7 cellular contexts compared by ENCODE assay signal in the genomic region with DNA sequence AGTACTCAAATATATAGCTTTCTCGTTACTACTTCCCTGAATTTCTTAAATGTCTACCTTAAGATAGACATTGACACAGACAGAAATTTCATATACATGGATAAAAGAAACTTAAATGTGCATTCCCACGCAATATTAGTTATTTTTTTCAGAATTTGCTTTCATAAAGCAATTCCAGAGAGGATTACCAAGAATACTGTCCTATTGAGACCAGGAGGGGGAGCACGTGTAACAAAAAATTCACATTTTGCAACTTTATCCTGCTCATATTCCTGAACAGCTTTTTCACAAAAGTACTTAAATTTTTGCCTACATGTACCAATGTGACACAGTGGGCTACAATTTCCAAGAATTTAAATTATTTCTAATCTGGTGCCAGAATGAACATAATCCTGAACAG. TPM values are rescaled to one million over a fixed set of nuclear protein-coding genes. Genes with fewer than 3 reads are reported as not detected.
DNase-seq lines count a peak whose midpoint lies in the region; ATAC-seq, FAIRE-seq and TF ChIP-seq lines count a peak whose summit lies in the region.

No MANE protein-coding gene starts in this region.

- H3K27ac ChIP-seq in MM.1S (ENCODE audit: low read length) (no peak overlapping the region), HepG2 (ENCODE audit: extremely low read length, insufficient read depth, low read length) (no peak overlapping the region)

- intact Hi-C loops in HepG2 (cut with micrococcal nuclease; ENCODE audit: unreplicated experiment), result loop anchor here (1.0 to 5.0 kb wide), 3 partner anchors 127 to 155 kb away; no protein-coding TSS in a partner anchor

- in situ Hi-C loops in astrocyte of the spinal cord (cut with HindIII; ENCODE audit: low sequenced_read_pairs), result no loop called here
- in situ Hi-C loops in HepG2 (cut with HindIII; ENCODE audit: extremely low pct_ligation_motif_present, low pct_unique_long_range_greater_than_20kb), result loop anchor here (5.0 kb wide), 1 partner anchor 128 kb away; no protein-coding TSS in a partner anchor

- no peak overlapping the region for H3K4me3 Mint-ChIP-seq in activated naive CD8-positive, alpha-beta T cell treated with anti-CD3 and anti-CD28 coated beads for 36 hours

- peak; percentile 79 for ATAC-seq in HepG2
- ATAC-seq in GM18519 (IDR thresholded peaks at IDR 0.05; ENCODE audit: low FRiP score, unreplicated experiment), result no peak

- no peak overlapping the region for H3K4me2 ChIP-seq in MM.1S (ENCODE audit: low read depth, low read length)
- no peak overlapping the region for H3K4me2 ChIP-seq in HepG2 (ENCODE audit: low read depth, low read length)

- H3K4me1 ChIP-seq in MM.1S (ENCODE audit: low read length) (no peaks in the 10 kb centered on the region), HepG2 (ENCODE audit: insufficient read depth, low read length) (peaks cover 5% of the 10 kb centered on the region)

- POLR2A ChIA-PET in GM10248 (lab: Yijun Ruan, JAX), result no interaction called here
- POLR2A ChIA-PET in HepG2 (lab: Yijun Ruan, JAX), result interaction anchor here (1.1 kb wide), 1 partner anchor 155 kb away, joined by 3 read pairs; no protein-coding TSS in a partner anchor

- H3F3A ChIP-seq in MM.1S (ENCODE audit: insufficient read depth, low read length), result no peaks in the 10 kb centered on the region

- DNase-seq in GM10248 (ENCODE audit: extremely low spot score), result no peak
- DNase-seq in MM.1S, result peak; percentile 15
- peak; percentile 61 for DNase-seq in astrocyte of the spinal cord (ENCODE audit: low read depth, low spot score)
- DNase-seq in HepG2 (ENCODE audit: low spot score), result peak; percentile 59
- no peak for DNase-seq in stimulated activated CD4-positive, alpha-beta T cell treated with anti-CD3 and anti-CD28 coated beads, Interleukin-12 subunit alpha, Interleukin-12 subunit beta, amount 100 ng/mL, for 4 hours
- no peak for DNase-seq in activated naive CD8-positive, alpha-beta T cell treated with anti-CD3 and anti-CD28 coated beads for 36 hours

- peak; percentile 50; the same call in 1 of the 2 replicates for TF ChIP-seq RAD21 in HepG2 (CRISPR knock-in tag; IDR thresholded peaks at IDR 0.05)

- no peak overlapping the region for H3K27ac Mint-ChIP-seq in activated naive CD8-positive, alpha-beta T cell treated with anti-CD3 and anti-CD28 coated beads for 36 hours

- H3K9me3 ChIP-seq in MM.1S (replicated peaks; ENCODE audit: insufficient read depth, low read length) (no peaks in the 10 kb centered on the region), HepG2 (ENCODE audit: low read length) (no peaks in the 10 kb centered on the region)

- peak; percentile 50 for FAIRE-seq in HepG2 (lab: Jason Lieb, UNC)

- H2AFZ ChIP-seq in MM.1S (ENCODE audit: low read length), result no peak overlapping the region
- no peak overlapping the region for H2AFZ ChIP-seq in HepG2 (ENCODE audit: low read length)

- peaks cover 11% of the 10 kb centered on the region for H3K9me3 Mint-ChIP-seq in activated naive CD8-positive, alpha-beta T cell treated with anti-CD3 and anti-CD28 coated beads for 36 hours

- CTCF ChIA-PET in GM10248 (lab: Yijun Ruan, JAX), result interaction anchor here (1.2 to 3.6 kb wide), 6 partner anchors 9 to 155 kb away, joined by 3 to 15 read pairs (median 6); no protein-coding TSS in a partner anchor
- CTCF ChIA-PET in HepG2 (lab: Yijun Ruan, JAX; ENCODE audit: low intra/inter-chr PET ratio, low total read pairs), result interaction anchor here (1.2 to 4.5 kb wide), 3 partner anchors 129 to 204 kb away, joined by 3 to 54 read pairs (median 33); no protein-coding TSS in a partner anchor

- no TSS peak for BruUV-seq in HepG2 (replicated peaks; lab: Mats Ljungman, UMichigan)

- TF ChIP-seq CTCF in GM10248 (IDR thresholded peaks at IDR 0.05; ENCODE audit: control extremely low read depth, extremely low read depth, low read depth, missing control alignments) (peak; percentile 34), MM.1S (IDR thresholded peaks at IDR 0.05; ENCODE audit: low read length) (peak; percentile 55), astrocyte of the spinal cord (IDR thresholded peaks at IDR 0.05; ENCODE audit: low read depth, low read length) (peak; percentile 68), HepG2 (CRISPR knock-in tag; IDR thresholded peaks at IDR 0.05) (peak; percentile 67)

- H3K9me2 ChIP-seq in MM.1S (replicated peaks; ENCODE audit: insufficient read depth, low read length), result no peaks in the 10 kb centered on the region

- WGBS in HepG2 (ENCODE audit: low lambda C conversion rate), result 62% methylated on average over 3 of the region's 3 CpGs

- H4K20me1 ChIP-seq in MM.1S (ENCODE audit: insufficient read depth, low read length), result no peaks in the 10 kb centered on the region
- H4K20me1 ChIP-seq in HepG2 (ENCODE audit: insufficient read depth, low read length), result no peaks in the 10 kb centered on the region

- peaks cover 6% of the 10 kb centered on the region for H3K4me1 Mint-ChIP-seq in activated naive CD8-positive, alpha-beta T cell treated with anti-CD3 and anti-CD28 coated beads for 36 hours

- H3K27me3 Mint-ChIP-seq in activated naive CD8-positive, alpha-beta T cell treated with anti-CD3 and anti-CD28 coated beads for 36 hours, result no peaks in the 10 kb centered on the region

- H3K36me3 ChIP-seq in MM.1S (replicated peaks; ENCODE audit: insufficient read depth, low read length) (peaks cover 3% of the 10 kb centered on the region; the same call in 1 of the 2 replicates), HepG2 (replicated peaks in 1 of 2; ENCODE audit: control insufficient read depth in 1 of 2, insufficient read depth in 2 of 2, low read length in 2 of 2) (peaks cover 6 to 49% of the 10 kb centered on the region in 2 experiments)

- 0 out of 2 replicates have a peak, but pooled peaks cover 3% of the 10 kb centered on the region for H3K79me2 ChIP-seq in MM.1S (ENCODE audit: low read length)
- no peaks in the 10 kb centered on the region for H3K79me2 ChIP-seq in HepG2 (ENCODE audit: insufficient read depth, low read length)

- TF ChIP-seq POLR2A in HepG2 (IDR thresholded peaks at IDR 0.05; ENCODE audit: insufficient read depth in 1 of 2, low read depth in 2 of 2, low read length in 2 of 2), result no peak

- H3K36me3 Mint-ChIP-seq in activated naive CD8-positive, alpha-beta T cell treated with anti-CD3 and anti-CD28 coated beads for 36 hours, result peaks cover 30% of the 10 kb centered on the region

- no peaks in the 10 kb centered on the region for H3K27me3 ChIP-seq in MM.1S (replicated peaks; ENCODE audit: insufficient read depth, low read length)
- H3K27me3 ChIP-seq in HepG2 (ENCODE audit: control insufficient read depth in 1 of 2, insufficient read depth in 2 of 2, low read length in 2 of 2), result no peaks in the 10 kb centered on the region

- no peak overlapping the region for H3K4me3 ChIP-seq in MM.1S (ENCODE audit: low read length)
- H3K4me3 ChIP-seq in astrocyte of the spinal cord (ENCODE audit: low read depth, low read length), result no peak overlapping the region
- no peak overlapping the region for H3K4me3 ChIP-seq in HepG2 (replicated peaks in 1 of 3; ENCODE audit: insufficient read depth in 1 of 3, low read depth in 2 of 3, low read length in 3 of 3)

- H3K9ac ChIP-seq in MM.1S (ENCODE audit: low read length) (no peak overlapping the region), HepG2 (ENCODE audit: insufficient read depth, low read depth, low read length) (no peak overlapping the region)

- TF ChIP-seq EP300 in HepG2 (IDR thresholded peaks at IDR 0.05; ENCODE audit: low read depth in 2 of 2, low read length in 2 of 2) (no peak), HepG2 (CRISPR knock-in tag; IDR thresholded peaks at IDR 0.05; ENCODE audit: borderline replicate concordance) (no peak)

TF ChIP-seq in HepG2, 621 proteins besides CTCF, POLR2A, EP300 and RAD21:
- TF ChIP-seq SMC3 (IDR thresholded peaks at IDR 0.05; ENCODE audit: low read length) (peak; percentile 93), ZSCAN9 (CRISPR knock-in tag; IDR thresholded peaks at IDR 0.05; ENCODE audit: borderline replicate concordance) (0 out of 2 replicates have a peak, but pooled peaks have one; percentile 62), CEBPB (IDR thresholded peaks at IDR 0.05; ENCODE audit: borderline replicate concordance, low read depth, low read length) (peak; percentile 52; the same call in 1 of the 2 replicates), CEBPG (CRISPR knock-in tag; IDR thresholded peaks at IDR 0.05) (peak; percentile 37; the same call in 1 of the 2 replicates), FOXK2 (IDR thresholded peaks at IDR 0.05) (no peak), FOXA3 (CRISPR knock-in tag; IDR thresholded peaks at IDR 0.05) (0 out of 2 replicates have a peak, but pooled peaks have one; percentile 12), SIX1 (CRISPR knock-in tag; IDR thresholded peaks at IDR 0.05; ENCODE audit: borderline replicate concordance) (peak; percentile 26; the same call in 1 of the 2 replicates), ZNF34 (CRISPR knock-in tag; IDR thresholded peaks at IDR 0.05; ENCODE audit: borderline replicate concordance) (no peak), ZNF317 (CRISPR knock-in tag; IDR thresholded peaks at IDR 0.05) (no peak), STAG1 (CRISPR knock-in tag; IDR thresholded peaks at IDR 0.05) (peak; percentile 90)

RNA-seq across cellular contexts. Expression of gene ERCC3, which starts 30.7 kb away (rescaled TPM):
- 43.3 and 49.7 TPM in 2 replicates for total RNA-seq in HepG2 (2016; rRNA removed; fragmentation: Illumina TruSeq; extraction: Trizol)
- 14.8 and 17.3 TPM in 2 replicates for total RNA-seq in HepG2 (2016; cell fraction: cytosol; rRNA removed; fragmentation: Illumina TruSeq; extraction: Trizol; ENCODE audit: low read depth)
- 46.8 and 50.6 TPM in 2 replicates for total RNA-seq in HepG2 (2016; cell fraction: insoluble cytoplasmic fraction; rRNA removed; fragmentation: Illumina TruSeq; extraction: Trizol)
- total RNA-seq in HepG2 (2016; cell fraction: membrane; rRNA removed; fragmentation: Illumina TruSeq; extraction: Trizol), result 17.0 and 21.7 TPM in 2 replicates
- 59.2 and 72.7 TPM in 2 replicates for total RNA-seq in HepG2 (2016; cell fraction: nucleus; rRNA removed; fragmentation: Illumina TruSeq; extraction: Trizol)
- polyA plus RNA-seq in HepG2 (2011; rRNA removed), result 64.6 and 70.5 TPM in 2 replicates
- 46.5 and 46.6 TPM in 2 replicates for polyA plus RNA-seq in HepG2 (2011; cell fraction: cytosol; rRNA removed)
- polyA plus RNA-seq in HepG2 (2011; cell fraction: nucleus; rRNA removed), result 198 and 200 TPM in 2 replicates
- polyA plus RNA-seq in HepG2 (2012), result 43.8 and 45.9 TPM in 2 replicates
- 3.3 and 3.5 TPM in 2 replicates for polyA plus RNA-seq in HepG2 (2016; cell fraction: cytosol; fragmentation: Illumina TruSeq; extraction: Trizol; ENCODE audit: low read depth)
- polyA plus RNA-seq in HepG2 (2016; cell fraction: insoluble cytoplasmic fraction; fragmentation: Illumina TruSeq; extraction: Trizol; ENCODE audit: low read depth), result 47.6 and 51.3 TPM in 2 replicates
- polyA plus RNA-seq in HepG2 (2016; cell fraction: membrane; fragmentation: Illumina TruSeq; extraction: Trizol; ENCODE audit: low read depth), result 8.6 and 9.9 TPM in 2 replicates
- 136 and 153 TPM in 2 replicates for polyA plus RNA-seq in HepG2 (2016; cell fraction: nucleus; fragmentation: Illumina TruSeq; extraction: Trizol; ENCODE audit: insufficient read depth, low read depth)
- 66.1 and 73.9 TPM in 2 replicates for polyA minus RNA-seq in HepG2 (2011; rRNA and poly(A)+ RNA removed; ENCODE audit: low replicate concordance)
- 20.4 and 24.3 TPM in 2 replicates for polyA minus RNA-seq in HepG2 (2011; cell fraction: cytosol; rRNA and poly(A)+ RNA removed)
- 106 and 124 TPM in 2 replicates for polyA minus RNA-seq in HepG2 (2011; cell fraction: nucleus; rRNA and poly(A)+ RNA removed)
- total RNA-seq in activated naive CD8-positive, alpha-beta T cell treated with anti-CD3 and anti-CD28 coated beads for 36 hours, result 10 to 100 TPM; 51.7 to 53.2 TPM

Comparison
In these comparisons a context has a peak if more than half of its experiments do, and no peak if none do; other contexts are left out.
1. DNase-seq: peak in MM.1S (single experiment), astrocyte of the spinal cord (single experiment) and HepG2 (single experiment); none in GM10248 (single experiment), stimulated activated CD4-positive, alpha-beta T cell treated with anti-CD3 and anti-CD28 coated beads, Interleukin-12 subunit alpha, Interleukin-12 subunit beta, amount 100 ng/mL, for 4 hours (single experiment) and activated naive CD8-positive, alpha-beta T cell treated with anti-CD3 and anti-CD28 coated beads for 36 hours (single experiment).
2. Peak in every context shown above with its lines, with median percentiles within 50 percentile points of each other: CTCF ChIP-seq.